In genomic region chr6:5422321-5422915, GRCh38 we compare ENCODE assay signal across 10 cellular contexts.
DNase-seq lines count a peak whose midpoint lies in the region; ATAC-seq and TF ChIP-seq lines count a peak whose summit lies in the region.
"Had no signal": no experiment of that assay in that cellular context is flagged by ENCODE, and none has a peak within 500 bp of the region (broad histone marks: within the 10 kb centered on the region; RNA-seq: fewer than 3 reads in every experiment).

No MANE protein-coding gene starts in this region.

- WGBS in thyroid gland, 2 donors, result 83% methylated on average over 5 of the region's 5 CpGs

- DNase-seq in Caki2 (ENCODE audit: low read depth) (peak; percentile 10), HCEC 1CT (peak; percentile 26), SHP77 (lab: John Stamatoyannopoulos, UW) (peak; percentile 71 to 72), foreskin keratinocyte (peak in 1 of 2 donors; percentile 20), thyroid gland (peak; percentile 14), occipital lobe (lab: John Stamatoyannopoulos, UW) (no peak), activated gamma-delta T cell treated with Interleukin-2 at 50 U/mL for 16 hours (no peak)
- DNase-seq: naive B cell had no signal

- TF ChIP-seq CTCF in foreskin keratinocyte (conservative IDR thresholded peaks at IDR 0.05) (peak; percentile 74), thyroid gland (IDR thresholded peaks at IDR 0.05) (peak in 3 of 6 experiments; percentile 27 to 46 (median 41))

- in situ Hi-C loops in Caki2 (cut with HindIII; ENCODE audit: low pct_unique_long_range_greater_than_20kb, low sequenced_read_pairs), result no loop called here

- H3K27me3 ChIP-seq in foreskin keratinocyte (no peaks in the 10 kb centered on the region), thyroid gland (no peaks in the 10 kb centered on the region)
- H3K27me3 ChIP-seq: SJSA1 had no signal

- no peak overlapping the region for H3K4me3 ChIP-seq in thyroid gland (replicated peaks in 1 of 3)
- H3K4me3 ChIP-seq: SJSA1 had no signal

- no peaks in the 10 kb centered on the region for H3K36me3 ChIP-seq in thyroid gland
- H3K36me3 ChIP-seq: SJSA1 had no signal

- H3K27ac ChIP-seq in foreskin keratinocyte (no peak overlapping the region), thyroid gland (no peak overlapping the region)
- H3K27ac ChIP-seq: SJSA1 had no signal

- intact Hi-C loops in thyroid gland (cut with DNase I), result no loop called here

- no peaks in the 10 kb centered on the region for H3K9me3 ChIP-seq in thyroid gland
- H3K9me3 ChIP-seq: SJSA1 had no signal

- no peak for TF ChIP-seq POLR2A in thyroid gland (IDR thresholded peaks at IDR 0.05)

- peak; percentile 82 for ATAC-seq in foreskin keratinocyte
- no peak for ATAC-seq in GM21619 (IDR thresholded peaks at IDR 0.05; ENCODE audit: unreplicated experiment)

- no peaks in the 10 kb centered on the region for H3K4me1 ChIP-seq in foreskin keratinocyte
- no peaks in the 10 kb centered on the region for H3K4me1 ChIP-seq in thyroid gland
- H3K4me1 ChIP-seq: SJSA1 had no signal

Comparison
In these comparisons a context has a peak if more than half of its experiments do, and no peak if none do; other contexts are left out.
1. DNase-seq: peak in Caki2 (single experiment), HCEC 1CT (single experiment), SHP77 (2 of 2) and thyroid gland (2 of 2); none in occipital lobe (single experiment) and activated gamma-delta T cell treated with Interleukin-2 at 50 U/mL for 16 hours (single experiment).